Comparison of ENCODE assay signal across 8 cellular contexts in genomic region chr6:30915591-30915946, GRCh38. TPM values are rescaled to one million over a fixed set of nuclear protein-coding genes. Genes with fewer than 3 reads are reported as not detected.
DNase-seq lines count a peak whose midpoint lies in the region; ATAC-seq and TF ChIP-seq lines count a peak whose summit lies in the region.

No MANE protein-coding gene starts in this region.

- no peaks in the 10 kb centered on the region for H3K9me3 Mint-ChIP-seq in activated T-cell treated with anti-CD3 and anti-CD28 coated beads, Interleukin-2, amount 50 U/mL, for 4 hours

- ATAC-seq in activated T-cell treated with anti-CD3 and anti-CD28 coated beads, Interleukin-2, amount 50 U/mL, for 4 hours, result no peak
- ATAC-seq in HG02763 (IDR thresholded peaks at IDR 0.05; ENCODE audit: unreplicated experiment), result no peak
- ATAC-seq in HG02678 (IDR thresholded peaks at IDR 0.05; ENCODE audit: unreplicated experiment), result no peak

- peak; percentile 84 for TF ChIP-seq CTCF in AG10803 (conservative IDR thresholded peaks at IDR 0.05; ENCODE audit: low read length)
- peak; percentile 70 for TF ChIP-seq CTCF in GM12873 (IDR thresholded peaks at IDR 0.05; ENCODE audit: insufficient read depth, low read depth, low read length, missing control alignments)

- H3K36me3 Mint-ChIP-seq in activated T-cell treated with anti-CD3 and anti-CD28 coated beads, Interleukin-2, amount 50 U/mL, for 4 hours (ENCODE audit: insufficient read depth), result peaks cover 48% of the 10 kb centered on the region

- H3K27me3 Mint-ChIP-seq in activated T-cell treated with anti-CD3 and anti-CD28 coated beads, Interleukin-2, amount 50 U/mL, for 4 hours (ENCODE audit: low read depth), result no peaks in the 10 kb centered on the region

- peak overlapping the region; percentile 92 for H3K4me3 Mint-ChIP-seq in activated T-cell treated with anti-CD3 and anti-CD28 coated beads, Interleukin-2, amount 50 U/mL, for 4 hours

- H3K4me1 Mint-ChIP-seq in activated T-cell treated with anti-CD3 and anti-CD28 coated beads, Interleukin-2, amount 50 U/mL, for 4 hours (ENCODE audit: low read depth), result peaks cover 27% of the 10 kb centered on the region

- H3K4me3 ChIP-seq in AG10803 (ENCODE audit: low read length), result peak overlapping the region; percentile 67; the same call in 1 of the 2 replicates

- DNase-seq in AG10803 (ENCODE audit: low read depth) (peak; percentile 72), NCI-H2227 treated with DMSO at 0.1 percent for 48 hours (lab: John Stamatoyannopoulos, UW) (peak; percentile 44), foreskin melanocyte (peak; percentile 68), nucleus accumbens (lab: John Stamatoyannopoulos, UW) (peak in 39 of 56 donors; percentile 5 to 69 (median 33))
- no peak for DNase-seq in activated T-cell treated with anti-CD3 and anti-CD28 coated beads, Interleukin-2, amount 50 U/mL, for 4 hours

RNA-seq across cellular contexts. Expression of gene VARS2, which starts 1.5 kb away (rescaled TPM):
- total RNA-seq in activated T-cell treated with anti-CD3 and anti-CD28 coated beads, Interleukin-2, amount 50 U/mL, for 4 hours, result 10 to 100 TPM; 73.6 to 95.1 (median 79.3) TPM

RNA-seq across cellular contexts. Expression of gene GTF2H4, which starts 7.6 kb away (rescaled TPM):
- 10 to 100 TPM; 69.6 to 74.0 (median 73.8) TPM for total RNA-seq in activated T-cell treated with anti-CD3 and anti-CD28 coated beads, Interleukin-2, amount 50 U/mL, for 4 hours

RNA-seq across cellular contexts. Expression of gene SFTA2, which starts 16.4 kb away (rescaled TPM):
- total RNA-seq in activated T-cell treated with anti-CD3 and anti-CD28 coated beads, Interleukin-2, amount 50 U/mL, for 4 hours, result under 1 TPM in 1 of 3 donors, not detected in 2; 0.28 TPM

RNA-seq across cellular contexts. Expression of gene MUCL3, which starts 25.2 kb away (rescaled TPM):
- under 1 TPM in 1 of 3 donors, not detected in 2; 0.03 TPM for total RNA-seq in activated T-cell treated with anti-CD3 and anti-CD28 coated beads, Interleukin-2, amount 50 U/mL, for 4 hours

RNA-seq across cellular contexts. Expression of gene DDR1, which starts 31.2 kb away (rescaled TPM):
- total RNA-seq in activated T-cell treated with anti-CD3 and anti-CD28 coated beads, Interleukin-2, amount 50 U/mL, for 4 hours, result 10 to 100 TPM; 13.9 to 23.1 (median 14.2) TPM
